In the genomic region with DNA sequence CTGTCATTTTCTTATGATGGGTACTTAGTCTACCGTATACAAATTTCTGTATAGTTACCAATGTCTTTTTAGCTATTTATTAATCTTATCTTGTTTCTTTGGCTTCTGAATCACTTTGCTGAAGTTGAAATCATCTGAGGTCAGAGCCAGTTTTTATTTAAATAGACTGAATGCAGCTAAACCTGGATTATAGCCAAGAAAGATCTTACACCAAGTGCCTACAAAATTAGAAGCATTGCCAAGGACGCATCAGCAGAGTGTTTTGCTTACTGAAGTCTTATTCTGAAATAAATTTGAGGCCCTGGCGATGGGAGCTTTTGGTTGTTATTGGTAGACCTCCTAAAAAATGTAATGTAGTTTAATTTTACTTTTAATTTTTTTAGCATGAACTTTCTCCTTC, we compare ENCODE assay signal across 28 cellular contexts.
"Had no signal": no experiment of that assay in that cellular context is flagged by ENCODE, and none has a peak within 500 bp of the region (broad histone marks: within the 10 kb centered on the region; RNA-seq: fewer than 3 reads in every experiment).

No MANE protein-coding gene starts in this region.

- H3K4me3 Mint-ChIP-seq: mesothelial cell of epicardium; naive B cell; natural killer cell; nephron progenitor cell; neural progenitor cell; stimulated activated naive B cell treated with anti-CD40 and anti-IgM and Interleukin-4, amounts not matched to agents 10 μg/mL and 1 μg/mL and 100 μg/mL, for 72 hours had no signal

- ATAC-seq: left lobe of liver; natural killer cell; psoas muscle; sciatic nerve; stimulated activated naive B cell treated with anti-CD40 and anti-IgM and Interleukin-4, amounts not matched to agents 10 μg/mL and 1 μg/mL and 100 μg/mL, for 72 hours; stimulated activated naive CD8-positive, alpha-beta T cell treated with anti-CD3 and anti-CD28 coated beads, Interleukin-15, Interleukin-2, amounts not matched to agents 100 U/mL and 50 U/mL, for 24 hours had no signal

- H3K27ac ChIP-seq: neural progenitor cell, neutrophil, parathyroid adenoma, psoas muscle, skin epidermis, stomach, testis, thyroid gland, transverse colon, upper lobe of left lung, vagina had no signal

- H3K4me1 Mint-ChIP-seq: mesothelial cell of epicardium; naive B cell; natural killer cell; nephron progenitor cell; neural progenitor cell; stimulated activated naive B cell treated with anti-CD40 and anti-IgM and Interleukin-4, amounts not matched to agents 10 μg/mL and 1 μg/mL and 100 μg/mL, for 72 hours had no signal

- H3K36me3 Mint-ChIP-seq: mesothelial cell of epicardium; naive B cell; natural killer cell; neural progenitor cell; stimulated activated naive B cell treated with anti-CD40 and anti-IgM and Interleukin-4, amounts not matched to agents 10 μg/mL and 1 μg/mL and 100 μg/mL, for 72 hours had no signal

- H3K27ac Mint-ChIP-seq: mesothelial cell of epicardium; naive B cell; natural killer cell; nephron progenitor cell; neural progenitor cell; stimulated activated naive B cell treated with anti-CD40 and anti-IgM and Interleukin-4, amounts not matched to agents 10 μg/mL and 1 μg/mL and 100 μg/mL, for 72 hours had no signal

- H3K4me1 ChIP-seq: psoas muscle, stomach, testis, thyroid gland, transverse colon, upper lobe of left lung, vagina had no signal

- DNase-seq: hippocampal formation; kidney glomerular epithelial cell; left cardiac atrium; naive B cell; natural killer cell; nephron progenitor cell; occipital lobe; psoas muscle; stimulated activated CD4-positive, alpha-beta T cell treated with anti-CD3 and anti-CD28 coated beads, Interleukin-12 subunit alpha, Interleukin-12 subunit beta, amount 100 ng/mL, for 4 hours; stimulated activated CD4-positive, alpha-beta T cell treated with anti-CD3 and anti-CD28 coated beads, Interleukin-15, amount 100 ng/mL, for 24 hours; stimulated activated CD4-positive, alpha-beta T cell treated with anti-CD3 and anti-CD28 coated beads, Interleukin-2, amount 100 ng/mL, for 24 hours; stimulated activated CD4-positive, alpha-beta T cell treated with anti-CD3 and anti-CD28 coated beads, Interleukin-4, amount 100 ng/mL, for 1 hour; stimulated activated naive B cell treated with anti-CD40 and anti-IgM and Interleukin-4, amounts not matched to agents 10 μg/mL and 1 μg/mL and 100 μg/mL, for 72 hours; stimulated activated naive CD8-positive, alpha-beta T cell treated with anti-CD3 and anti-CD28 coated beads, Interleukin-15, Interleukin-2, amounts not matched to agents 100 U/mL and 50 U/mL, for 24 hours; stomach; testis; thyroid gland; transverse colon; upper lobe of left lung had no signal

- H3K9me3 Mint-ChIP-seq: mesothelial cell of epicardium; naive B cell; natural killer cell; nephron progenitor cell; neural progenitor cell; stimulated activated naive B cell treated with anti-CD40 and anti-IgM and Interleukin-4, amounts not matched to agents 10 μg/mL and 1 μg/mL and 100 μg/mL, for 72 hours had no signal

- H3K36me3 ChIP-seq: neural progenitor cell, neutrophil, stomach, thyroid gland, transverse colon, upper lobe of left lung, vagina had no signal

- H3K4me3 ChIP-seq: lung, neural progenitor cell, psoas muscle, skin epidermis, stomach, testis, thyroid gland, transverse colon, upper lobe of left lung, vagina had no signal

- H3K27me3 ChIP-seq: neural progenitor cell, neutrophil, stomach, testis, thyroid gland, transverse colon, upper lobe of left lung, vagina had no signal

- H3K9me3 ChIP-seq: neutrophil, psoas muscle, stomach, testis, thyroid gland, transverse colon, upper lobe of left lung, vagina had no signal
